ENCODE assay signal across 15 cellular contexts in the genomic region with DNA sequence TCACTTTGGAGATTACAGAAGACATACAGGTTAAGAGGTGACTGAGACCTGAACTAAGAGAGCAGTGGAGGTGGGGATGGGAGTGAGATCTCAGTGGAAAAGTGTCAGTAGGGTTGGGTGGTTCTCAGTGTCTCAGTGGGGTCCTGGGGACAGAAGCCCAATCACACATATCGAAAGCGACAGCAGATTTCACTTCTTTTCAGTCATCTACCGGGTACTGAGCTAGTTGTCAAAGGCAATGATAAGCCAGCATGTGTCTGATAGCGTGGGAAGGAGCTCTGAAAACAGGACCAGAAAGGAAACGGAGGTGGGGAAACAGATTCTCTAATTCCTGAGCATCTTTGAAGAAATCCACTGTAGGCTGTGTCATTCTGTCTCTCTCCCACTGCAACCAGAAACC. TPM values are rescaled to one million over a fixed set of nuclear protein-coding genes. Genes with fewer than 3 reads are reported as not detected.
A peak's percentile ranks its signal among the peaks of the same experiment; 100 is the strongest.
DNase-seq lines count a peak whose midpoint lies in the region; ATAC-seq and TF ChIP-seq lines count a peak whose summit lies in the region.
"Had no signal": no experiment of that assay in that cellular context is flagged by ENCODE, and none has a peak within 500 bp of the region (broad histone marks: within the 10 kb centered on the region; RNA-seq: fewer than 3 reads in every experiment).

No MANE protein-coding gene starts in this region.

- no peak for TF ChIP-seq CTCF in GM13977 (IDR thresholded peaks at IDR 0.05; ENCODE audit: extremely low read depth, insufficient read depth, missing control alignments)

- H3K27ac ChIP-seq in naive thymus-derived CD4-positive, alpha-beta T cell (ENCODE audit: low read depth, low read length): no peak overlapping the region
- H3K27ac ChIP-seq: body of pancreas, prostate gland, uterus had no signal

- H3K27me3 ChIP-seq in naive thymus-derived CD4-positive, alpha-beta T cell (ENCODE audit: control insufficient read depth in 2 of 2, insufficient read depth in 2 of 2, low read length in 2 of 2): no peaks in the 10 kb centered on the region
- H3K27me3 ChIP-seq: body of pancreas, uterus had no signal

- DNase-seq in GM13977 (ENCODE audit: low spot score): peak; percentile 34
- peak in 1 of 9 donors; percentile 46 for DNase-seq in naive thymus-derived CD4-positive, alpha-beta T cell
- DNase-seq in DMS 273 treated with DMSO at 0.1 percent for 48 hours (lab: John Stamatoyannopoulos, UW): no peak
- DNase-seq: body of pancreas; CD8-positive, alpha-beta T cell; mammary epithelial cell; NCI-H1092 treated with DMSO at 0.1 percent for 48 hours; NCI-H748 treated with DMSO at 0.1 percent for 48 hours; uterus had no signal

- H3K9me3 ChIP-seq in naive thymus-derived CD4-positive, alpha-beta T cell (ENCODE audit: control insufficient read depth in 2 of 3, low read length in 3 of 3): no peaks in the 10 kb centered on the region
- H3K9me3 ChIP-seq: body of pancreas, prostate gland, uterus had no signal

- CTCF ChIA-PET in naive thymus-derived CD4-positive, alpha-beta T cell (lab: Charles Lee): interaction anchor here (0.6 to 0.9 kb wide), 3 partner anchors 35 to 649 kb away, joined by 3 to 6 read pairs (median 3); no protein-coding TSS in a partner anchor

- in situ Hi-C loops in GM13977 (cut with MboI; ENCODE audit: low pct_unique_long_range_greater_than_20kb, low sequenced_read_pairs, unreplicated experiment): no loop called here

- no peaks in the 10 kb centered on the region for H3K27me3 Mint-ChIP-seq in naive thymus-derived CD4-positive, alpha-beta T cell

- H3K4me3 Mint-ChIP-seq in naive thymus-derived CD4-positive, alpha-beta T cell: no peak overlapping the region
- H3K4me3 Mint-ChIP-seq: CD8-positive, alpha-beta T cell had no signal

- H3K27ac Mint-ChIP-seq in naive thymus-derived CD4-positive, alpha-beta T cell: no peak overlapping the region
- H3K27ac Mint-ChIP-seq: CD8-positive, alpha-beta T cell had no signal

- intact Hi-C loops in naive thymus-derived CD4-positive, alpha-beta T cell (cut with micrococcal nuclease): loop anchor here (1.0 to 5.0 kb wide), 6 partner anchors 10 to 458 kb away; no protein-coding TSS in a partner anchor

- peaks cover 0 to 18% (median 5%) of the 10 kb centered on the region in 5 donors for H3K36me3 Mint-ChIP-seq in naive thymus-derived CD4-positive, alpha-beta T cell

- H3K4me1 ChIP-seq in naive thymus-derived CD4-positive, alpha-beta T cell (ENCODE audit: control insufficient read depth in 2 of 2, insufficient read depth in 2 of 2, low read length in 2 of 2): peaks cover 48 to 50% of the 10 kb centered on the region in 2 donors
- H3K4me1 ChIP-seq: body of pancreas, prostate gland had no signal

- H3K9me3 Mint-ChIP-seq in naive thymus-derived CD4-positive, alpha-beta T cell: peaks cover 0 to 18% (median 7%) of the 10 kb centered on the region in 11 donors

- H3K4me1 Mint-ChIP-seq in naive thymus-derived CD4-positive, alpha-beta T cell: peaks cover 16 to 42% (median 30%) of the 10 kb centered on the region in 7 donors

- H3K36me3 ChIP-seq in naive thymus-derived CD4-positive, alpha-beta T cell (ENCODE audit: control insufficient read depth in 2 of 3, insufficient read depth in 3 of 3, low read length in 3 of 3): no peaks in the 10 kb centered on the region
- H3K36me3 ChIP-seq: prostate gland, uterus had no signal

- peak; percentile 86 for ATAC-seq in GM19438 (IDR thresholded peaks at IDR 0.05; ENCODE audit: low read depth, unreplicated experiment)
- ATAC-seq in HG03520 (IDR thresholded peaks at IDR 0.05; ENCODE audit: unreplicated experiment): peak; percentile 75
- ATAC-seq in naive thymus-derived CD4-positive, alpha-beta T cell: no peak
- no peak for ATAC-seq in GM21447 (IDR thresholded peaks at IDR 0.05; ENCODE audit: unreplicated experiment)
- ATAC-seq in HG02623 (IDR thresholded peaks at IDR 0.05; ENCODE audit: unreplicated experiment): no peak
- ATAC-seq in GM21367 (IDR thresholded peaks at IDR 0.05; ENCODE audit: unreplicated experiment): no peak
- ATAC-seq: body of pancreas had no signal

- POLR2A ChIA-PET in naive thymus-derived CD4-positive, alpha-beta T cell (lab: Charles Lee): no interaction called here

- H3K4me3 ChIP-seq in naive thymus-derived CD4-positive, alpha-beta T cell (ENCODE audit: low read length): peak overlapping the region; percentile 22
- H3K4me3 ChIP-seq: body of pancreas, prostate gland, uterus had no signal

RNA-seq across cellular contexts. Expression of a gene that starts 59.5 kb away (rescaled TPM):
- total RNA-seq in naive thymus-derived CD4-positive, alpha-beta T cell: 1 to 10 TPM; 1.3 to 6.5 (median 1.8) TPM
- under 1 TPM; 0.09 to 0.31 TPM for polyA plus RNA-seq in naive thymus-derived CD4-positive, alpha-beta T cell

Comparison
In these comparisons a context has a peak if more than half of its experiments do, and no peak if none do; other contexts are left out.
1. ATAC-seq: peak in GM19438 (single experiment) and HG03520 (single experiment); none in naive thymus-derived CD4-positive, alpha-beta T cell (single experiment), GM21447 (single experiment), HG02623 (single experiment) and GM21367 (single experiment).